8 cellular contexts compared by ENCODE assay signal in genomic region chr12:104064842-104065441, GRCh38. TPM values are rescaled to one million over a fixed set of nuclear protein-coding genes. Genes with fewer than 3 reads are reported as not detected.
A peak's percentile ranks its signal among the peaks of the same experiment; 100 is the strongest.
DNase-seq lines count a peak whose midpoint lies in the region; ATAC-seq and TF ChIP-seq lines count a peak whose summit lies in the region.

No MANE protein-coding gene starts in this region.

- H3K27ac ChIP-seq in temporal lobe (ENCODE audit: low read depth, low read length), result peak overlapping the region; percentile 89

- TF ChIP-seq CTCF in LNCaP clone FGC (IDR thresholded peaks at IDR 0.05; ENCODE audit: control insufficient read depth, extremely low read depth, insufficient read depth), result no peak

- in situ Hi-C loops in T47D (cut with HindIII; ENCODE audit: low pct_unique_long_range_greater_than_20kb, low sequenced_read_pairs), result no loop called here

- ATAC-seq in GM19025 (IDR thresholded peaks at IDR 0.05; ENCODE audit: low read depth, unreplicated experiment), result peak; percentile 15

- H3K4me3 ChIP-seq in LNCaP clone FGC (ENCODE audit: low read depth, low read length), result peak overlapping the region; percentile 95

- DNase-seq in AG20443 (ENCODE audit: low spot score), result peak; percentile 37
- DNase-seq in LNCaP clone FGC (ENCODE audit: low read depth), result no peak
- peak; percentile 16 to 25 for DNase-seq in T47D (ENCODE audit: low read depth in 1 of 2, low spot score in 1 of 2)
- DNase-seq in kidney tubule cell (ENCODE audit: low spot score), result peak; percentile 7
- no peak for DNase-seq in cerebellar nuclear complex (lab: John Stamatoyannopoulos, UW)
- no peak for DNase-seq in NCI-H446 (lab: John Stamatoyannopoulos, UW)

RNA-seq across cellular contexts. Expression of gene HCFC2, which starts 0.6 kb away (rescaled TPM):
- 48.4 TPM for total RNA-seq in temporal lobe

RNA-seq across cellular contexts. Expression of gene GLT8D2, which starts 15.0 kb away (rescaled TPM):
- total RNA-seq in temporal lobe, result 9.6 TPM

Comparison
In these comparisons a context has a peak if more than half of its experiments do, and no peak if none do; other contexts are left out.
1. DNase-seq: peak in AG20443 (single experiment), T47D (2 of 2) and kidney tubule cell (single experiment); none in LNCaP clone FGC (single experiment), cerebellar nuclear complex (0 of 2) and NCI-H446 (0 of 2).